In the genomic region with DNA sequence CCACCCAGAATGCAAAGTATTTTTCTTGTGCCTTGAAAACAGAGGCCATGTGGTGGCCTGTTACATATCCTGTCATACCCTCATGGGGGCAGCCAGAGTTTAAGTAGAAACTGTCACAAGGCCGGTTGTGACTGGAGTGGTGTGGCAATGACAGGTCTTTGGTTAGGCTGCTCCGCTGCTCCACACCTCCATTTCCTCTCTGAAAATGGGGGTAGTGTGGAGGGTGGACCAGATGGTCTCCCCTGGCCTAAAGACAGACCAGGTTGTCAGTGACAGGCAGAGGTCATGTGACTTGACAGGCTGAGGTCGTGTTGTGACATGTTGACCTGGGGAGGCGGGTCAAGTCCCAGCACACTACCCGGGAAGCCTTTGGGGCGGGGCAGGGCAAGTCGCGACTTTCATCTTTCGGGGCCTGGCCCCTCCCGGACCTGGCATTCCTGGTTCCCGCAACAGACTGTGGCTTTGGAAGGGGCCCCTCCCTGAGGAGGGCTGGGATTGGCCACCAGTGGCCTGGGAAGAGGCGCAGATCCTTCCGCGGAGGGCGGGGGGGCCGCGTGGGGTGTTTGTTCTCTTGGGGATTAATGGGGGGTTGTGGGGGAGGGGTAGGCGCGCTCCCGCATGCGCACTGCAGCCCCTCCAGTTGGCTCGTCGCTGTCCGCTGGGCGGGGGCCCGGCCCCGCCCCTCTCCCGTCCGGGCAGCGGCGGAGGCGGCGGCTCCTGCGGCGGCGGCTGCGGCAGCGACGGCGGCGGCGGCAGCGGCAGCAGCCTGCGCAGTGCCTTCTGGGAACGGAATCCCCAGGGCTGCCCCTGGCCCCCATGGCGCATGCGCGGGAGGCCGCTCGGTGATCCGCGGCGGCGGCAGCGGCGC, we compare ENCODE assay signal across 8 cellular contexts. TPM values are rescaled to one million over a fixed set of nuclear protein-coding genes. Genes with fewer than 3 reads are reported as not detected.
A peak's percentile ranks its signal among the peaks of the same experiment; 100 is the strongest.
DNase-seq lines count a peak whose midpoint lies in the region; ATAC-seq, FAIRE-seq and TF ChIP-seq lines count a peak whose summit lies in the region.

A gene with protein sequence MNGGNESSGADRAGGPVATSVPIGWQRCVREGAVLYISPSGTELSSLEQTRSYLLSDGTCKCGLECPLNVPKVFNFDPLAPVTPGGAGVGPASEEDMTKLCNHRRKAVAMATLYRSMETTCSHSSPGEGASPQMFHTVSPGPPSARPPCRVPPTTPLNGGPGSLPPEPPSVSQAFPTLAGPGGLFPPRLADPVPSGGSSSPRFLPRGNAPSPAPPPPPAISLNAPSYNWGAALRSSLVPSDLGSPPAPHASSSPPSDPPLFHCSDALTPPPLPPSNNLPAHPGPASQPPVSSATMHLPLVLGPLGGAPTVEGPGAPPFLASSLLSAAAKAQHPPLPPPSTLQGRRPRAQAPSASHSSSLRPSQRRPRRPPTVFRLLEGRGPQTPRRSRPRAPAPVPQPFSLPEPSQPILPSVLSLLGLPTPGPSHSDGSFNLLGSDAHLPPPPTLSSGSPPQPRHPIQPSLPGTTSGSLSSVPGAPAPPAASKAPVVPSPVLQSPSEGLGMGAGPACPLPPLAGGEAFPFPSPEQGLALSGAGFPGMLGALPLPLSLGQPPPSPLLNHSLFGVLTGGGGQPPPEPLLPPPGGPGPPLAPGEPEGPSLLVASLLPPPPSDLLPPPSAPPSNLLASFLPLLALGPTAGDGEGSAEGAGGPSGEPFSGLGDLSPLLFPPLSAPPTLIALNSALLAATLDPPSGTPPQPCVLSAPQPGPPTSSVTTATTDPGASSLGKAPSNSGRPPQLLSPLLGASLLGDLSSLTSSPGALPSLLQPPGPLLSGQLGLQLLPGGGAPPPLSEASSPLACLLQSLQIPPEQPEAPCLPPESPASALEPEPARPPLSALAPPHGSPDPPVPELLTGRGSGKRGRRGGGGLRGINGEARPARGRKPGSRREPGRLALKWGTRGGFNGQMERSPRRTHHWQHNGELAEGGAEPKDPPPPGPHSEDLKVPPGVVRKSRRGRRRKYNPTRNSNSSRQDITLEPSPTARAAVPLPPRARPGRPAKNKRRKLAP (plus strand): TSS at position 806 of the 868 bp plus-strand sequence. CDS start 1,480 bp downstream, outside the sequence.

- intact Hi-C loops in activated CD4-positive, alpha-beta T cell treated with anti-CD3 and anti-CD28 coated beads, Interleukin-2, amount 10 ng/mL, durations not matched to agents 24 days and 14 days (cut with micrococcal nuclease): loop anchor here (1.0 to 5.0 kb wide), 5 partner anchors 60 to 835 kb away; a partner anchor contains a TSS
- intact Hi-C loops in left lung (cut with DNase I): no loop called here

- H3K27me3 Mint-ChIP-seq in activated CD4-positive, alpha-beta T cell treated with anti-CD3 and anti-CD28 coated beads, Interleukin-2, amount 10 ng/mL, durations not matched to agents 24 days and 14 days: no peaks in the 10 kb centered on the region

- peak; percentile 93 for DNase-seq in BE2C
- peak; percentile 92 for DNase-seq in GM19239 (ENCODE audit: insufficient read length, low spot score)
- DNase-seq in NCI-H526 treated with DMSO at 0.1 percent for 48 hours (lab: John Stamatoyannopoulos, UW): peak; percentile 87
- peak; percentile 98 for DNase-seq in activated CD4-positive, alpha-beta T cell treated with anti-CD3 and anti-CD28 coated beads, Interleukin-2, amount 10 ng/mL, durations not matched to agents 24 days and 14 days
- DNase-seq in coronary artery (ENCODE audit: low spot score): peak; percentile 97
- peak; percentile 94 to 97 for DNase-seq in left lung
- peak; percentile 87 to 90 for DNase-seq in stimulated activated CD4-positive, alpha-beta T cell treated with anti-CD3 and anti-CD28 coated beads, Interleukin-2, amount 100 ng/mL, for 48 hours

- peaks cover 49% of the 10 kb centered on the region for H3K36me3 Mint-ChIP-seq in activated CD4-positive, alpha-beta T cell treated with anti-CD3 and anti-CD28 coated beads, Interleukin-2, amount 10 ng/mL, durations not matched to agents 24 days and 14 days (ENCODE audit: low read depth)

- H3K9me3 ChIP-seq in BE2C: no peaks in the 10 kb centered on the region
- H3K9me3 ChIP-seq in left lung: no peaks in the 10 kb centered on the region

- TF ChIP-seq CTCF in BE2C (IDR thresholded peaks at IDR 0.05; ENCODE audit: low read depth, low read length) (no peak), coronary artery (IDR thresholded peaks at IDR 0.05) (no peak), left lung (IDR thresholded peaks at IDR 0.05) (no peak)

- H3K27ac ChIP-seq in coronary artery: peak within 1 kb of the TSS; percentile 98 to 99
- H3K27ac ChIP-seq in left lung: peak within 1 kb of the TSS; percentile 95 to 97

- H3K4me3 ChIP-seq in BE2C (ENCODE audit: low read depth, low read length) (peak within 1 kb of the TSS; percentile 92), coronary artery (peak within 1 kb of the TSS; percentile 97), left lung (peak within 1 kb of the TSS; percentile 49 to 95)

- H3K4me1 Mint-ChIP-seq in activated CD4-positive, alpha-beta T cell treated with anti-CD3 and anti-CD28 coated beads, Interleukin-2, amount 10 ng/mL, durations not matched to agents 24 days and 14 days: peaks cover 56% of the 10 kb centered on the region

- H3K4me1 ChIP-seq in BE2C (peaks cover 17% of the 10 kb centered on the region), left lung (peaks cover 45 to 67% of the 10 kb centered on the region in 2 donors)

- H3K27me3 ChIP-seq in BE2C (no peaks in the 10 kb centered on the region), left lung (no peaks in the 10 kb centered on the region)

- H3K9me3 Mint-ChIP-seq in activated CD4-positive, alpha-beta T cell treated with anti-CD3 and anti-CD28 coated beads, Interleukin-2, amount 10 ng/mL, durations not matched to agents 24 days and 14 days: no peaks in the 10 kb centered on the region

- H3K4me3 Mint-ChIP-seq in activated CD4-positive, alpha-beta T cell treated with anti-CD3 and anti-CD28 coated beads, Interleukin-2, amount 10 ng/mL, durations not matched to agents 24 days and 14 days: peak within 1 kb of the TSS; percentile 97

- peak; percentile 88 for FAIRE-seq in GM19239 (lab: Jason Lieb, UNC)

- peak within 1 kb of the TSS; percentile 100 for H3K27ac Mint-ChIP-seq in activated CD4-positive, alpha-beta T cell treated with anti-CD3 and anti-CD28 coated beads, Interleukin-2, amount 10 ng/mL, durations not matched to agents 24 days and 14 days

- ATAC-seq in HG03442 (IDR thresholded peaks at IDR 0.05; ENCODE audit: unreplicated experiment) (peak; percentile 36), left lung (peak; percentile 46)

- peaks cover 35% of the 10 kb centered on the region for H3K36me3 ChIP-seq in BE2C
- peaks cover 0 to 48% of the 10 kb centered on the region in 2 donors for H3K36me3 ChIP-seq in left lung

RNA-seq across cellular contexts. Expression of the gene that starts here (rescaled TPM):
- polyA plus RNA-seq in BE2C (2012; ENCODE audit: insufficient read depth, insufficient read length, low read depth): 110 TPM
- total RNA-seq in activated CD4-positive, alpha-beta T cell treated with anti-CD3 and anti-CD28 coated beads, Interleukin-2, amount 10 ng/mL, durations not matched to agents 24 days and 14 days: 67.5 and 67.8 TPM in 2 replicates
- 100 to 1,000 TPM in 1 of 2 donors, 10 to 100 TPM in 1; 69.1 to 111 TPM for total RNA-seq in left lung

Comparison
In these comparisons a context has a peak if more than half of its experiments do, and no peak if none do; other contexts are left out.
1. Peak in every context shown above with its lines: DNase-seq, ATAC-seq, H3K4me3 ChIP-seq and H3K27ac ChIP-seq.